Comparison of ENCODE assay signal across 1 cellular context in the genomic region with DNA sequence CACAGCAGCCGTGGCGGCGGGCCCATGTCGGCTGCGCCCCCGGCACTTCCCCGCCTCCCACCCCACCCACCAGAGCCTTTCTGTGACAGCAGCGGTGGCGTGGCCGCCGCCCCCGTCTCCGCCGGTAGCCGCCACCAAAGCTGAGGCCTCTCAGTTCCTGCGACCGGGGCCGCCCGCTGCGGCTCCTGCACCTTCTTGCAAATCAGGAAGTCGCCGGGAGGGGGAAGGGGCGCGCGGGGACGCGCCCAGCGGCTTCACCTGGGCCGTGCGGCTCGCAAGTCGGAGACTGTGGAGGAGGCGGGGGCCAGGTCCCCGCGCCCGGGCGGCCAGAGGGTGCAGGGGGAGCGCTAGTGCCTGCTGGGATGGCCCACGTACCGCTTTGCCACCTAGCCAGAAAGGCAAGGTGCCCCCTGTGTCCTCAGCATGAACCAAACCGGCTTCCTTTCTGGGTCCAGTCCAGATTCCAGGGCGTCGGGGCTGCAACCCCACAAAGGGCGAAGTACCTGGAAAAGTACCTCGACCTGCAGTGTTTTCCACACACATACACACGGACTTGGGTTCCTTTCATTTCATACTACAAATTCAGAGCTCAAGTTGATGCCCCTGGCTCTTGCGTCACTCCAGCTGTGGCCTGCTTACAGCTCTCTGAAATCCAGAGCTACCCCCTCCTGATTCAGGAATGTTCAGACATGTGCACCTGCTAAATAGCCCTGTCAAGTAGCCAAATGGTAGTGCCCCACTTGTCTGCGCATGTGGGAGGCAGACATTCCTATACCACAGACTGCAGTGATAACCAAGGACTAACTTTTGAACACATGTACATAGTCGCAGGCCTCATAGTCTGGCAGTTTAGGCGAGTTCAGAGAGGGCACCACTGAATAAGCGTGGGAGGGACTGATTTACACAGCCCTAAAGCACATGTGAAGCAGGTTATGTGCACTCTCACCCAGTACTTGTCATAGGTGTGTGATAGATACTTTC.
TF ChIP-seq lines count a peak whose summit lies in the region.

A gene with protein sequence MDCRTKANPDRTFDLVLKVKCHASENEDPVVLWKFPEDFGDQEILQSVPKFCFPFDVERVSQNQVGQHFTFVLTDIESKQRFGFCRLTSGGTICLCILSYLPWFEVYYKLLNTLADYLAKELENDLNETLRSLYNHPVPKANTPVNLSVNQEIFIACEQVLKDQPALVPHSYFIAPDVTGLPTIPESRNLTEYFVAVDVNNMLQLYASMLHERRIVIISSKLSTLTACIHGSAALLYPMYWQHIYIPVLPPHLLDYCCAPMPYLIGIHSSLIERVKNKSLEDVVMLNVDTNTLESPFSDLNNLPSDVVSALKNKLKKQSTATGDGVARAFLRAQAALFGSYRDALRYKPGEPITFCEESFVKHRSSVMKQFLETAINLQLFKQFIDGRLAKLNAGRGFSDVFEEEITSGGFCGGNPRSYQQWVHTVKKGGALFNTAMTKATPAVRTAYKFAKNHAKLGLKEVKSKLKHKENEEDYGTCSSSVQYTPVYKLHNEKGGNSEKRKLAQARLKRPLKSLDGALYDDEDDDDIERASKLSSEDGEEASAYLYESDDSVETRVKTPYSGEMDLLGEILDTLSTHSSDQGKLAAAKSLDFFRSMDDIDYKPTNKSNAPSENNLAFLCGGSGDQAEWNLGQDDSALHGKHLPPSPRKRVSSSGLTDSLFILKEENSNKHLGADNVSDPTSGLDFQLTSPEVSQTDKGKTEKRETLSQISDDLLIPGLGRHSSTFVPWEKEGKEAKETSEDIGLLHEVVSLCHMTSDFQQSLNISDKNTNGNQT (minus strand): TSS at position 199 of the 981 bp plus-strand sequence. CDS start 325 bp downstream, outside the sequence.

TF ChIP-seq in K562, 482 proteins besides CTCF, POLR2A, EP300 and RAD21 (continued from another document and continues in another):
- TF ChIP-seq, protein P1, sequence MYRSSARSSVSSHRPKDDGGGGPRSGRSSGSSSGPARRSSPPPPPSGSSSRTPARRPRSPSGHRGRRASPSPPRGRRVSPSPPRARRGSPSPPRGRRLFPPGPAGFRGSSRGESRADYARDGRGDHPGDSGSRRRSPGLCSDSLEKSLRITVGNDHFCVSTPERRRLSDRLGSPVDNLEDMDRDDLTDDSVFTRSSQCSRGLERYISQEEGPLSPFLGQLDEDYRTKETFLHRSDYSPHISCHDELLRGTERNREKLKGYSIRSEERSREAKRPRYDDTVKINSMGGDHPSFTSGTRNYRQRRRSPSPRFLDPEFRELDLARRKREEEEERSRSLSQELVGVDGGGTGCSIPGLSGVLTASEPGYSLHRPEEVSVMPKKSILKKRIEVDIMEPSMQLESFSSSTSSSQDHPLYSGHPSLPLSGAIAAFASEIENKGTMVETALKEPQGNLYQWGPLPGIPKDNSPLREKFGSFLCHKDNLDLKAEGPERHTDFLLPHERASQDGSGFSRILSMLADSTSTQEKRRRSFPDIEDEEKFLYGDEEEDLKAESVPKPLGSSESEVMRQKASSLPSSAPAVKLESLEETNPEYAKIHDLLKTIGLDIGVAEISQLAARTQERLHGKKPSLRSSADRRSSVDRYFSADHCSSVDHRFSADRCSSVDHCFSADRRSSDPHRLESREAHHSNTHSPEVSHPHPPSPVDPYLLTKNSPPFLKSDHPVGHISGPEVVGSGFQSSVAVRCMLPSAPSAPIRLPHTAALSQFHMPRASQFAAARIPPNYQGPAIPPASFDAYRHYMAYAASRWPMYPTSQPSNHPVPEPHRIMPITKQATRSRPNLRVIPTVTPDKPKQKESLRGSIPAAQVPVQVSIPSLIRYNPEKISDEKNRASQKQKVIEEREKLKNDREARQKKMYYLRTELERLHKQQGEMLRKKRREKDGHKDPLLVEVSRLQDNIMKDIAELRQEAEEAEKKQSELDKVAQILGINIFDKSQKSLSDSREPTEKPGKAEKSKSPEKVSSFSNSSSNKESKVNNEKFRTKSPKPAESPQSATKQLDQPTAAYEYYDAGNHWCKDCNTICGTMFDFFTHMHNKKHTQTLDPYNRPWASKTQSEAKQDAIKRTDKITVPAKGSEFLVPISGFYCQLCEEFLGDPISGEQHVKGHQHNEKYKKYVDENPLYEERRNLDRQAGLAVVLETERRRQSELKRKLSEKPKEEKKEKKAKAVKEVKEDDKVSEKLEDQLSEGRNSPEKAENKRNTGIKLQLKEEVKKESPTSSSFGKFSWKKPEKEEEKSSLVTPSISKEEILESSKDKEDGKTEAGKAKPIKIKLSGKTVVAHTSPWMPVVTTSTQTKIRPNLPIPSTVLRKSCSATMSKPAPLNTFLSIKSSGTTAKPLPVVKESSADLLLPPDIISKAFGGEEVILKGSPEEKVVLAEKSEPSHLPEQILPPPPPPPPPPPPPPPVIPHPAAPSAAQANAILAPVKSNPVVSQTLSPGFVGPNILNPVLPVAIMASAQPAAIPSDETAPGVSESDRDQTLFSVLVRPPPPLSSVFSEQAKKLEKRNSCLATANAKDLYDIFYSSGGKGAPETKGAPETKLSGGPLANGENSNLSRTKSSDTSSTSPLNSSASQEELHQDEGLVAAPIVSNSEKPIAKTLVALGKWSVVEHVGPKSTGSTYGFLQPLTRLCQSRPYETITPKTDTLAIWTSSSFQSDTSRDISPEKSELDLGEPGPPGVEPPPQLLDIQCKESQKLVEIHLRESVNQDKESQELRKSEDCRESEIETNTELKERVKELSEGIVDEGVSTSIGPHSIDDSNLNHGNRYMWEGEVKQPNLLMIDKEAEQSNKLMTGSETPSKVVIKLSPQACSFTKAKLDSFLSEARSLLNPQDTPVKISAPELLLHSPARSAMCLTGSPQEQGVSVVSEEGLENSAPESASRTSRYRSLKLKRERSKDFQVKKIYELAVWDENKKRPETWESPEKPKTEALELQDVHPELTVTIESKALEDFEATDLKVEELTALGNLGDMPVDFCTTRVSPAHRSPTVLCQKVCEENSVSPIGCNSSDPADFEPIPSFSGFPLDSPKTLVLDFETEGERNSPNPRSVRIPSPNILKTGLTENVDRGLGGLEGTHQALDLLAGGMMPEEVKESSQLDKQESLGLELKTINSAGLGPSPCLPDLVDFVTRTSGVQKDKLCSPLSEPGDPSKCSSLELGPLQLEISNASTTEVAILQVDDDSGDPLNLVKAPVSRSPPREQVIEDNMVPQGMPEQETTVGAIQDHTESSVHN (IDR thresholded peaks at IDR 0.05; ENCODE audit: borderline replicate concordance in 1 of 2, low read depth in 1 of 2): no peak
- TF ChIP-seq, protein P2, sequence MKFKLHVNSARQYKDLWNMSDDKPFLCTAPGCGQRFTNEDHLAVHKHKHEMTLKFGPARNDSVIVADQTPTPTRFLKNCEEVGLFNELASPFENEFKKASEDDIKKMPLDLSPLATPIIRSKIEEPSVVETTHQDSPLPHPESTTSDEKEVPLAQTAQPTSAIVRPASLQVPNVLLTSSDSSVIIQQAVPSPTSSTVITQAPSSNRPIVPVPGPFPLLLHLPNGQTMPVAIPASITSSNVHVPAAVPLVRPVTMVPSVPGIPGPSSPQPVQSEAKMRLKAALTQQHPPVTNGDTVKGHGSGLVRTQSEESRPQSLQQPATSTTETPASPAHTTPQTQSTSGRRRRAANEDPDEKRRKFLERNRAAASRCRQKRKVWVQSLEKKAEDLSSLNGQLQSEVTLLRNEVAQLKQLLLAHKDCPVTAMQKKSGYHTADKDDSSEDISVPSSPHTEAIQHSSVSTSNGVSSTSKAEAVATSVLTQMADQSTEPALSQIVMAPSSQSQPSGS (CRISPR knock-in tag; IDR thresholded peaks at IDR 0.05): no peak
- TF ChIP-seq DPF2 (IDR thresholded peaks at IDR 0.05): 0 out of 2 replicates have a peak, but pooled peaks have one; percentile 31
- no peak for TF ChIP-seq GTF2F1 (IDR thresholded peaks at IDR 0.05; ENCODE audit: low read depth, low read length)
- TF ChIP-seq MAFF (IDR thresholded peaks at IDR 0.05; ENCODE audit: low read length): no peak
- TF ChIP-seq SRSF3 (IDR thresholded peaks at IDR 0.05; ENCODE audit: insufficient read depth, low read length): no peak
- no peak for TF ChIP-seq ZNF41 (CRISPR knock-in tag; conservative IDR thresholded peaks at IDR 0.05)
- peak; percentile 9; the same call in 1 of the 2 replicates for TF ChIP-seq ATF7 (IDR thresholded peaks at IDR 0.05)
- no peak for TF ChIP-seq ZNF146 (CRISPR knock-in tag; IDR thresholded peaks at IDR 0.05; ENCODE audit: unreplicated experiment)
- no peak for TF ChIP-seq ZNF282 (CRISPR knock-in tag; IDR thresholded peaks at IDR 0.05)
- no peak for TF ChIP-seq CBX8 (IDR thresholded peaks at IDR 0.05; ENCODE audit: borderline replicate concordance, extremely low read depth, low read depth, low read length, poor library complexity, severe bottlenecking)
- no peak for TF ChIP-seq ZNF77 (CRISPR knock-in tag; IDR thresholded peaks at IDR 0.05)
- TF ChIP-seq HDAC2 (IDR thresholded peaks at IDR 0.05): no peak
- TF ChIP-seq PRPF4 (IDR thresholded peaks at IDR 0.05; ENCODE audit: insufficient read depth, low read depth, low read length, poor library complexity, severe bottlenecking): no peak
- TF ChIP-seq HNRNPL (IDR thresholded peaks at IDR 0.05; ENCODE audit: low read depth, low read length): no peak; the same call in 1 of the 2 replicates
- TF ChIP-seq XRCC3 (IDR thresholded peaks at IDR 0.05): no peak
- TF ChIP-seq PHB2 (IDR thresholded peaks at IDR 0.05; ENCODE audit: low read depth): no peak
- TF ChIP-seq HNRNPH1 (optimal IDR thresholded peaks at IDR 0.05; ENCODE audit: low read depth, low read length): no peak
- no peak for TF ChIP-seq ETV5 (CRISPR knock-in tag; IDR thresholded peaks at IDR 0.05; ENCODE audit: low read depth)
- TF ChIP-seq PRMT5 (CRISPR knock-in tag; IDR thresholded peaks at IDR 0.05): no peak
- no peak for TF ChIP-seq NCOA2 (IDR thresholded peaks at IDR 0.05; ENCODE audit: partially characterized antibody in 2 of 2)
- TF ChIP-seq NFXL1 (CRISPR knock-in tag; IDR thresholded peaks at IDR 0.05): no peak
- TF ChIP-seq, protein P3, sequence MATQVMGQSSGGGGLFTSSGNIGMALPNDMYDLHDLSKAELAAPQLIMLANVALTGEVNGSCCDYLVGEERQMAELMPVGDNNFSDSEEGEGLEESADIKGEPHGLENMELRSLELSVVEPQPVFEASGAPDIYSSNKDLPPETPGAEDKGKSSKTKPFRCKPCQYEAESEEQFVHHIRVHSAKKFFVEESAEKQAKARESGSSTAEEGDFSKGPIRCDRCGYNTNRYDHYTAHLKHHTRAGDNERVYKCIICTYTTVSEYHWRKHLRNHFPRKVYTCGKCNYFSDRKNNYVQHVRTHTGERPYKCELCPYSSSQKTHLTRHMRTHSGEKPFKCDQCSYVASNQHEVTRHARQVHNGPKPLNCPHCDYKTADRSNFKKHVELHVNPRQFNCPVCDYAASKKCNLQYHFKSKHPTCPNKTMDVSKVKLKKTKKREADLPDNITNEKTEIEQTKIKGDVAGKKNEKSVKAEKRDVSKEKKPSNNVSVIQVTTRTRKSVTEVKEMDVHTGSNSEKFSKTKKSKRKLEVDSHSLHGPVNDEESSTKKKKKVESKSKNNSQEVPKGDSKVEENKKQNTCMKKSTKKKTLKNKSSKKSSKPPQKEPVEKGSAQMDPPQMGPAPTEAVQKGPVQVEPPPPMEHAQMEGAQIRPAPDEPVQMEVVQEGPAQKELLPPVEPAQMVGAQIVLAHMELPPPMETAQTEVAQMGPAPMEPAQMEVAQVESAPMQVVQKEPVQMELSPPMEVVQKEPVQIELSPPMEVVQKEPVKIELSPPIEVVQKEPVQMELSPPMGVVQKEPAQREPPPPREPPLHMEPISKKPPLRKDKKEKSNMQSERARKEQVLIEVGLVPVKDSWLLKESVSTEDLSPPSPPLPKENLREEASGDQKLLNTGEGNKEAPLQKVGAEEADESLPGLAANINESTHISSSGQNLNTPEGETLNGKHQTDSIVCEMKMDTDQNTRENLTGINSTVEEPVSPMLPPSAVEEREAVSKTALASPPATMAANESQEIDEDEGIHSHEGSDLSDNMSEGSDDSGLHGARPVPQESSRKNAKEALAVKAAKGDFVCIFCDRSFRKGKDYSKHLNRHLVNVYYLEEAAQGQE (CRISPR knock-in tag; IDR thresholded peaks at IDR 0.05; ENCODE audit: low read depth): 0 out of 2 replicates have a peak, but pooled peaks have one; percentile 51
- no peak for TF ChIP-seq NFATC3 (IDR thresholded peaks at IDR 0.05)
- no peak for TF ChIP-seq ZNF778 (CRISPR knock-in tag; IDR thresholded peaks at IDR 0.05)
- TF ChIP-seq, protein P4, sequence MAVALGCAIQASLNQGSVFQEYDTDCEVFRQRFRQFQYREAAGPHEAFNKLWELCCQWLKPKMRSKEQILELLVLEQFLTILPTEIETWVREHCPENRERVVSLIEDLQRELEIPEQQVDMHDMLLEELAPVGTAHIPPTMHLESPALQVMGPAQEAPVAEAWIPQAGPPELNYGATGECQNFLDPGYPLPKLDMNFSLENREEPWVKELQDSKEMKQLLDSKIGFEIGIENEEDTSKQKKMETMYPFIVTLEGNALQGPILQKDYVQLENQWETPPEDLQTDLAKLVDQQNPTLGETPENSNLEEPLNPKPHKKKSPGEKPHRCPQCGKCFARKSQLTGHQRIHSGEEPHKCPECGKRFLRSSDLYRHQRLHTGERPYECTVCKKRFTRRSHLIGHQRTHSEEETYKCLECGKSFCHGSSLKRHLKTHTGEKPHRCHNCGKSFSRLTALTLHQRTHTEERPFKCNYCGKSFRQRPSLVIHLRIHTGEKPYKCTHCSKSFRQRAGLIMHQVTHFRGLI (CRISPR knock-in tag; IDR thresholded peaks at IDR 0.05): no peak
- TF ChIP-seq, protein P5, sequence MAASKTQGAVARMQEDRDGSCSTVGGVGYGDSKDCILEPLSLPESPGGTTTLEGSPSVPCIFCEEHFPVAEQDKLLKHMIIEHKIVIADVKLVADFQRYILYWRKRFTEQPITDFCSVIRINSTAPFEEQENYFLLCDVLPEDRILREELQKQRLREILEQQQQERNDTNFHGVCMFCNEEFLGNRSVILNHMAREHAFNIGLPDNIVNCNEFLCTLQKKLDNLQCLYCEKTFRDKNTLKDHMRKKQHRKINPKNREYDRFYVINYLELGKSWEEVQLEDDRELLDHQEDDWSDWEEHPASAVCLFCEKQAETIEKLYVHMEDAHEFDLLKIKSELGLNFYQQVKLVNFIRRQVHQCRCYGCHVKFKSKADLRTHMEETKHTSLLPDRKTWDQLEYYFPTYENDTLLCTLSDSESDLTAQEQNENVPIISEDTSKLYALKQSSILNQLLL (CRISPR knock-in tag; IDR thresholded peaks at IDR 0.05; ENCODE audit: borderline replicate concordance): no peak
- 0 out of 2 replicates have a peak, but pooled peaks have one; percentile 10 for TF ChIP-seq TCF7 (IDR thresholded peaks at IDR 0.05; ENCODE audit: borderline replicate concordance)
- no peak for TF ChIP-seq PYGO2 (tag; IDR thresholded peaks at IDR 0.05)
- no peak for TF ChIP-seq ZZZ3 (IDR thresholded peaks at IDR 0.05)
- no peak for TF ChIP-seq ZNF436 (CRISPR knock-in tag; IDR thresholded peaks at IDR 0.05)
- TF ChIP-seq RNF2 (IDR thresholded peaks at IDR 0.05): peak; percentile 41; the same call in 1 of the 2 replicates
- TF ChIP-seq KLF1 (tag; IDR thresholded peaks at IDR 0.05): no peak
- TF ChIP-seq, protein P6, sequence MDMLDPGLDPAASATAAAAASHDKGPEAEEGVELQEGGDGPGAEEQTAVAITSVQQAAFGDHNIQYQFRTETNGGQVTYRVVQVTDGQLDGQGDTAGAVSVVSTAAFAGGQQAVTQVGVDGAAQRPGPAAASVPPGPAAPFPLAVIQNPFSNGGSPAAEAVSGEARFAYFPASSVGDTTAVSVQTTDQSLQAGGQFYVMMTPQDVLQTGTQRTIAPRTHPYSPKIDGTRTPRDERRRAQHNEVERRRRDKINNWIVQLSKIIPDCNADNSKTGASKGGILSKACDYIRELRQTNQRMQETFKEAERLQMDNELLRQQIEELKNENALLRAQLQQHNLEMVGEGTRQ (CRISPR knock-in tag; IDR thresholded peaks at IDR 0.05): no peak
- TF ChIP-seq WHSC1 (IDR thresholded peaks at IDR 0.05; ENCODE audit: low read length): no peak
